ENCODE assay signal across 8 cellular contexts in genomic region chr3:57555316-57555715, GRCh38. TPM values are rescaled to one million over a fixed set of nuclear protein-coding genes. Genes with fewer than 3 reads are reported as not detected.
A peak's percentile ranks its signal among the peaks of the same experiment; 100 is the strongest.
DNase-seq lines count a peak whose midpoint lies in the region; ATAC-seq and TF ChIP-seq lines count a peak whose summit lies in the region.

No MANE protein-coding gene starts in this region.

- H3K36me3 Mint-ChIP-seq in CD8-positive, alpha-beta memory T cell, result peaks cover 0 to 31% (median 6%) of the 10 kb centered on the region in 3 donors
- H3K36me3 Mint-ChIP-seq in naive thymus-derived CD8-positive, alpha-beta T cell, result peaks cover 0 to 26% (median 8%) of the 10 kb centered on the region in 3 donors

- TF ChIP-seq POLR2A in NB4 (IDR thresholded peaks at IDR 0.05; ENCODE audit: extremely low read depth, insufficient read length), result no peak

- TF ChIP-seq CTCF in NB4 (IDR thresholded peaks at IDR 0.05; ENCODE audit: low read depth, low read length), result no peak

- peaks cover 24% of the 10 kb centered on the region for H3K4me1 ChIP-seq in CD8-positive, alpha-beta memory T cell (ENCODE audit: insufficient read depth, low read length)
- H3K4me1 ChIP-seq in duodenal mucosa (ENCODE audit: control insufficient read depth in 1 of 2, insufficient read depth in 2 of 2, low read length in 2 of 2), result peaks cover 20 to 22% of the 10 kb centered on the region in 2 donors

- CTCF ChIA-PET in CD8-positive, alpha-beta memory T cell (lab: Charles Lee), result interaction anchor here (1.4 kb wide), 1 partner anchor 158 kb away, joined by 6 read pairs; no protein-coding TSS in a partner anchor

- peak overlapping the region; percentile 89 to 91 for H3K9ac ChIP-seq in duodenal mucosa (ENCODE audit: low read depth in 1 of 2, low read length in 2 of 2)

- peaks cover 35 to 45% (median 41%) of the 10 kb centered on the region in 3 donors for H3K4me1 Mint-ChIP-seq in CD8-positive, alpha-beta memory T cell
- H3K4me1 Mint-ChIP-seq in naive thymus-derived CD8-positive, alpha-beta T cell, result peaks cover 7 to 41% (median 32%) of the 10 kb centered on the region in 4 donors

- H3K27me3 ChIP-seq in CD8-positive, alpha-beta memory T cell (ENCODE audit: insufficient read depth, low read length, poor library complexity, severe bottlenecking), result no peaks in the 10 kb centered on the region
- no peaks in the 10 kb centered on the region for H3K27me3 ChIP-seq in duodenal mucosa (ENCODE audit: control insufficient read depth in 1 of 2, insufficient read depth in 2 of 2, low read length in 2 of 2)

- POLR2A ChIA-PET in CD8-positive, alpha-beta memory T cell (lab: Charles Lee), result interaction anchor here (0.5 to 3.3 kb wide), 5 partner anchors 13 to 41 kb away, joined by 3 to 68 read pairs (median 3); partner anchors contain the start of gene ARF4
- POLR2A ChIA-PET in naive thymus-derived CD8-positive, alpha-beta T cell (lab: Charles Lee), result interaction anchor here (1.4 to 4.4 kb wide), 4 partner anchors 39 to 327 kb away, joined by 7 to 73 read pairs (median 12); partner anchors contain the start of genes APPL1, ARF4 and SLMAP

- no peaks in the 10 kb centered on the region for H3K36me3 ChIP-seq in CD8-positive, alpha-beta memory T cell (ENCODE audit: insufficient read depth, low read length)
- peaks cover 0 to 9% of the 10 kb centered on the region in 2 donors for H3K36me3 ChIP-seq in duodenal mucosa (ENCODE audit: control insufficient read depth in 1 of 2, insufficient read depth in 2 of 2, low read length in 2 of 2)

- H3K27ac ChIP-seq in CD8-positive, alpha-beta memory T cell (ENCODE audit: low read depth, low read length), result peak overlapping the region; percentile 88
- H3K27ac ChIP-seq in duodenal mucosa (ENCODE audit: low read depth, low read length), result peak overlapping the region; percentile 83

- DNase-seq in CD8-positive, alpha-beta memory T cell, result no peak
- DNase-seq in NB4 (ENCODE audit: low read depth), result peak; percentile 43
- DNase-seq in naive thymus-derived CD8-positive, alpha-beta T cell, result peak in 1 of 10 donors; percentile 7
- DNase-seq in NCI-H774 (lab: John Stamatoyannopoulos, UW), result no peak

- no peaks in the 10 kb centered on the region for H3K9me3 Mint-ChIP-seq in CD8-positive, alpha-beta memory T cell
- no peaks in the 10 kb centered on the region for H3K9me3 Mint-ChIP-seq in naive thymus-derived CD8-positive, alpha-beta T cell

- H3K27ac Mint-ChIP-seq in CD8-positive, alpha-beta memory T cell, result peak overlapping the region; percentile 93 to 100 (median 99)
- peak overlapping the region; percentile 97 to 100 (median 99) for H3K27ac Mint-ChIP-seq in naive thymus-derived CD8-positive, alpha-beta T cell

- no peak for ATAC-seq in naive thymus-derived CD8-positive, alpha-beta T cell
- ATAC-seq in GM18520 (IDR thresholded peaks at IDR 0.05; ENCODE audit: unreplicated experiment) (no peak), GM21526 (IDR thresholded peaks at IDR 0.05; ENCODE audit: low FRiP score, unreplicated experiment) (no peak), HG03378 (IDR thresholded peaks at IDR 0.05; ENCODE audit: unreplicated experiment) (no peak)

- H3K4me3 Mint-ChIP-seq in CD8-positive, alpha-beta memory T cell, result peak overlapping the region; percentile 85 to 95 (median 88)
- H3K4me3 Mint-ChIP-seq in naive thymus-derived CD8-positive, alpha-beta T cell, result peak overlapping the region; percentile 74 to 100 (median 95)

- H3K4me3 ChIP-seq in CD8-positive, alpha-beta memory T cell (ENCODE audit: low read length), result peak overlapping the region; percentile 55
- H3K4me3 ChIP-seq in NB4 (ENCODE audit: low read depth, low read length) (peak overlapping the region; percentile 92), duodenal mucosa (ENCODE audit: low read depth in 1 of 2, low read length in 2 of 2) (peak overlapping the region; percentile 91 to 92)

- H3K9me3 ChIP-seq in CD8-positive, alpha-beta memory T cell (ENCODE audit: low read length), result no peaks in the 10 kb centered on the region
- no peaks in the 10 kb centered on the region for H3K9me3 ChIP-seq in duodenal mucosa (ENCODE audit: control insufficient read depth in 1 of 2, low read length in 2 of 2)

- peaks cover 0 to 1% of the 10 kb centered on the region in 2 donors for H3K27me3 Mint-ChIP-seq in CD8-positive, alpha-beta memory T cell
- no peaks in the 10 kb centered on the region for H3K27me3 Mint-ChIP-seq in naive thymus-derived CD8-positive, alpha-beta T cell

RNA-seq across cellular contexts. Expression of gene PDE12, which starts 0.8 kb away (rescaled TPM):
- total RNA-seq in CD8-positive, alpha-beta memory T cell, result 10 to 100 TPM; 31.6 to 33.3 TPM
- polyA plus RNA-seq in CD8-positive, alpha-beta memory T cell, result 15.5 TPM
- total RNA-seq in naive thymus-derived CD8-positive, alpha-beta T cell, result 10 to 100 TPM; 25.6 to 26.2 TPM
- polyA plus RNA-seq in naive thymus-derived CD8-positive, alpha-beta T cell, result 10 to 100 TPM; 11.3 to 17.5 (median 14.1) TPM

RNA-seq across cellular contexts. Expression of gene DNAH12, which starts 11.2 kb away (rescaled TPM):
- total RNA-seq in CD8-positive, alpha-beta memory T cell, result under 1 TPM; 0.09 to 0.13 TPM
- polyA plus RNA-seq in CD8-positive, alpha-beta memory T cell, result not detected
- total RNA-seq in naive thymus-derived CD8-positive, alpha-beta T cell, result under 1 TPM; 0.65 to 0.66 TPM
- not detected for polyA plus RNA-seq in naive thymus-derived CD8-positive, alpha-beta T cell

RNA-seq across cellular contexts. Expression of gene ARF4, which starts 41.8 kb away (rescaled TPM):
- total RNA-seq in CD8-positive, alpha-beta memory T cell, result 10 to 100 TPM; 74.4 to 78.5 TPM
- polyA plus RNA-seq in CD8-positive, alpha-beta memory T cell, result 124 TPM
- 10 to 100 TPM; 43.6 to 52.0 TPM for total RNA-seq in naive thymus-derived CD8-positive, alpha-beta T cell
- 100 to 1,000 TPM; 112 to 116 (median 115) TPM for polyA plus RNA-seq in naive thymus-derived CD8-positive, alpha-beta T cell
